In genomic region chr7:42913591-42913990, GRCh38 we compare ENCODE assay signal across 16 cellular contexts. TPM values are rescaled to one million over a fixed set of nuclear protein-coding genes. Genes with fewer than 3 reads are reported as not detected.
A peak's percentile ranks its signal among the peaks of the same experiment; 100 is the strongest.
DNase-seq lines count a peak whose midpoint lies in the region; ATAC-seq and TF ChIP-seq lines count a peak whose summit lies in the region.
"Had no signal": no experiment of that assay in that cellular context is flagged by ENCODE, and none has a peak within 500 bp of the region (broad histone marks: within the 10 kb centered on the region; RNA-seq: fewer than 3 reads in every experiment).

No MANE protein-coding gene starts in this region.

- H3K9me3 Mint-ChIP-seq in activated naive CD8-positive, alpha-beta T cell (ENCODE audit: low read depth): no peaks in the 10 kb centered on the region
- no peaks in the 10 kb centered on the region for H3K9me3 Mint-ChIP-seq in effector memory CD8-positive, alpha-beta T cell
- H3K9me3 Mint-ChIP-seq: IgD-negative memory B cell; stimulated activated memory B cell treated with anti-CD40 and anti-IgM and Interleukin-4, amounts not matched to agents 10 μg/mL and 1 μg/mL and 100 μg/mL, for 72 hours had no signal

- intact Hi-C loops in lower lobe of right lung (cut with DNase I): no loop called here

- DNase-seq in Jurkat, Clone E6-1 (ENCODE audit: low read depth, low spot score): peak; percentile 81
- DNase-seq in lower lobe of right lung: no peak
- no peak for DNase-seq in effector memory CD8-positive, alpha-beta T cell
- no peak for DNase-seq in NK-92 (lab: John Stamatoyannopoulos, UW; ENCODE audit: unreplicated experiment)
- DNase-seq: GDM1, mesendoderm, NCI-H2081, SK-N-SH had no signal

- peak overlapping the region in 3 of 11 experiments; percentile 6 to 89 (median 37); a peak in 3 of 22 replicates for H3K4me2 ChIP-seq in BLaER1 treated with 17β-estradiol and CSF1 and Interleukin-3, amounts not matched to agents 10 nM and 100 nM
- H3K4me2 ChIP-seq: SK-N-SH had no signal

- H3K9ac ChIP-seq in BLaER1 treated with 17β-estradiol and CSF1 and Interleukin-3, amounts not matched to agents 10 nM and 100 nM: 0 out of 22 replicates have a peak overlapping the region, but pooled peaks of 1 of the 11 experiments have one; percentile 5
- H3K9ac ChIP-seq: SK-N-SH had no signal

- H3K9me3 ChIP-seq in BLaER1 treated with 17β-estradiol and CSF1 and Interleukin-3, amounts not matched to agents 10 nM and 100 nM (replicated peaks in 1 of 11): no peaks in the 10 kb centered on the region
- H3K9me3 ChIP-seq in lower lobe of right lung: no peaks in the 10 kb centered on the region
- H3K9me3 ChIP-seq: SK-N-SH had no signal

- H3K27me3 Mint-ChIP-seq in activated naive CD8-positive, alpha-beta T cell: no peaks in the 10 kb centered on the region
- no peaks in the 10 kb centered on the region for H3K27me3 Mint-ChIP-seq in effector memory CD8-positive, alpha-beta T cell
- H3K27me3 Mint-ChIP-seq: IgD-negative memory B cell; progenitor cell of endocrine pancreas; stimulated activated memory B cell treated with anti-CD40 and anti-IgM and Interleukin-4, amounts not matched to agents 10 μg/mL and 1 μg/mL and 100 μg/mL, for 72 hours had no signal

- peaks cover 56% of the 10 kb centered on the region for H3K4me1 Mint-ChIP-seq in activated naive CD8-positive, alpha-beta T cell (ENCODE audit: low read depth)
- peaks cover 11 to 22% of the 10 kb centered on the region in 2 donors for H3K4me1 Mint-ChIP-seq in effector memory CD8-positive, alpha-beta T cell (ENCODE audit: low read depth in 2 of 2)

- H3K36me3 Mint-ChIP-seq in activated naive CD8-positive, alpha-beta T cell: peaks cover 6% of the 10 kb centered on the region
- peaks cover 28% of the 10 kb centered on the region for H3K36me3 Mint-ChIP-seq in effector memory CD8-positive, alpha-beta T cell (ENCODE audit: insufficient read depth)

- ATAC-seq in lower lobe of right lung: no peak
- ATAC-seq in effector memory CD8-positive, alpha-beta T cell (replicated peaks): no peak
- no peak for ATAC-seq in GM18870 (IDR thresholded peaks at IDR 0.05; ENCODE audit: unreplicated experiment)
- no peak for ATAC-seq in HG03342 (IDR thresholded peaks at IDR 0.05; ENCODE audit: unreplicated experiment)
- ATAC-seq: stimulated activated memory B cell treated with anti-CD40 and anti-IgM and Interleukin-4, amounts not matched to agents 10 μg/mL and 1 μg/mL and 100 μg/mL, for 72 hours had no signal

- TF ChIP-seq CTCF in lower lobe of right lung (IDR thresholded peaks at IDR 0.05): no peak

- H3K27ac ChIP-seq in BLaER1 treated with 17β-estradiol and CSF1 and Interleukin-3, amounts not matched to agents 10 nM and 100 nM: peak overlapping the region in 6 of 11 experiments; percentile 20 to 47 (median 29); a peak in 6 of 22 replicates
- peak overlapping the region; percentile 20 for H3K27ac ChIP-seq in lower lobe of right lung
- H3K27ac ChIP-seq: C4-2B had no signal

- H3K27ac Mint-ChIP-seq in activated naive CD8-positive, alpha-beta T cell: peak overlapping the region; percentile 93
- peak overlapping the region in 1 of 2 donors; percentile 18 for H3K27ac Mint-ChIP-seq in effector memory CD8-positive, alpha-beta T cell
- H3K27ac Mint-ChIP-seq: stimulated activated memory B cell treated with anti-CD40 and anti-IgM and Interleukin-4, amounts not matched to agents 10 μg/mL and 1 μg/mL and 100 μg/mL, for 72 hours had no signal

- peaks cover 0 to 10% (median 0%) of the 10 kb centered on the region in 11 experiments; a peak in 4 of 22 replicates for H4K20me1 ChIP-seq in BLaER1 treated with 17β-estradiol and CSF1 and Interleukin-3, amounts not matched to agents 10 nM and 100 nM

- peaks cover 29 to 55% (median 45%) of the 10 kb centered on the region in 11 experiments for H3K36me3 ChIP-seq in BLaER1 treated with 17β-estradiol and CSF1 and Interleukin-3, amounts not matched to agents 10 nM and 100 nM
- peaks cover 33% of the 10 kb centered on the region for H3K36me3 ChIP-seq in lower lobe of right lung

- no peaks in the 10 kb centered on the region for H3K27me3 ChIP-seq in BLaER1 treated with 17β-estradiol and CSF1 and Interleukin-3, amounts not matched to agents 10 nM and 100 nM
- no peaks in the 10 kb centered on the region for H3K27me3 ChIP-seq in lower lobe of right lung (ENCODE audit: low read depth)

- H3K4me3 ChIP-seq in BLaER1 treated with 17β-estradiol and CSF1 and Interleukin-3, amounts not matched to agents 10 nM and 100 nM: no peak overlapping the region
- peak overlapping the region; percentile 15; the same call in 1 of the 2 replicates for H3K4me3 ChIP-seq in Jurkat, Clone E6-1 (ENCODE audit: low read length)
- no peak overlapping the region for H3K4me3 ChIP-seq in lower lobe of right lung

- H3K4me3 Mint-ChIP-seq in activated naive CD8-positive, alpha-beta T cell: peak overlapping the region; percentile 77
- no peak overlapping the region for H3K4me3 Mint-ChIP-seq in effector memory CD8-positive, alpha-beta T cell
- H3K4me3 Mint-ChIP-seq: stimulated activated memory B cell treated with anti-CD40 and anti-IgM and Interleukin-4, amounts not matched to agents 10 μg/mL and 1 μg/mL and 100 μg/mL, for 72 hours had no signal

- H3K4me1 ChIP-seq in BLaER1 treated with 17β-estradiol and CSF1 and Interleukin-3, amounts not matched to agents 10 nM and 100 nM: peaks cover 14 to 53% (median 32%) of the 10 kb centered on the region in 10 experiments; a peak in 19 of 20 replicates
- peaks cover 56% of the 10 kb centered on the region for H3K4me1 ChIP-seq in lower lobe of right lung

RNA-seq across cellular contexts. Expression of gene C7orf25, which starts 1.7 kb away (rescaled TPM):
- 3.3 TPM for polyA plus RNA-seq in Jurkat, Clone E6-1 (2012; ENCODE audit: insufficient read depth, insufficient read length)
- 7.8 TPM for total RNA-seq in lower lobe of right lung

RNA-seq across cellular contexts. Expression of gene PSMA2, which starts 18.4 kb away (rescaled TPM):
- polyA plus RNA-seq in Jurkat, Clone E6-1 (2012; ENCODE audit: insufficient read depth, insufficient read length): 233 TPM
- total RNA-seq in lower lobe of right lung: 52.3 TPM

RNA-seq across cellular contexts. Expression of gene MRPL32, which starts 18.6 kb away (rescaled TPM):
- polyA plus RNA-seq in Jurkat, Clone E6-1 (2012; ENCODE audit: insufficient read depth, insufficient read length): 81.8 TPM
- 45.0 TPM for total RNA-seq in lower lobe of right lung
